ENCODE assay signal across 3 cellular contexts in genomic region chr14:97057238-97057637, GRCh38.
"Had no signal": no experiment of that assay in that cellular context is flagged by ENCODE, and none has a peak within 500 bp of the region (broad histone marks: within the 10 kb centered on the region; RNA-seq: fewer than 3 reads in every experiment).

No MANE protein-coding gene starts in this region.

- DNase-seq: H7, IMR-90 had no signal

- H3K4me3 Mint-ChIP-seq: GM23338 had no signal

- H3K9me3 Mint-ChIP-seq: GM23338 had no signal

- H3K27ac Mint-ChIP-seq: GM23338 had no signal
